In the genomic region with DNA sequence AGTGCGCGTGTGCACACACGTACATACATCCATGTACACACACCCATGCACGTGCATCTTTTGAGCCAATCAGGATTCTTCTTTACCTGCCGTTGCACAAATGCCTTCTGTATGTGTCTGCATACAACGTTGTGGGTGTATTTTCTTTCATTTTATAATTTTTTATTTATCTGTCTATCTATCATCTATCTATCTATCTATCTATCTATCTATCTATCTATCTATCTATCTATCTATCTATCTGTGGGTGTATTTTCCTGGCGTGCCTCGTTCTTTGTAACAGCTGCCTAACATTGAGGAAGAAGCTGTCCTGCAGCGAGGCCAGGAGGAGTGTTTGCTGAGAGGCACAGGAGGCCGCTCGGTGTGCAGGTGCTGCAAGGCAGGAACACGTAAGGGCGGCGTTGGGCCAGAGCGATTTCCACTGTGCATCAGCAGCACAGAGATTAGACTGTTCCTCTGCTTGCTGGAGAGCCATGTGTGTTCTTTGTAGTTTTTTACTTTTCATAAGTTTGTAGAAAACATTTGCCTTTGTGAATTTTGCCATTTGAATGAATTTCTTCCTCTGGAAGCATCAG, we compare ENCODE assay signal across 20 cellular contexts.
DNase-seq lines count a peak whose midpoint lies in the region; ATAC-seq and TF ChIP-seq lines count a peak whose summit lies in the region.
"Had no signal": no experiment of that assay in that cellular context is flagged by ENCODE, and none has a peak within 500 bp of the region (broad histone marks: within the 10 kb centered on the region; RNA-seq: fewer than 3 reads in every experiment).

No MANE protein-coding gene starts in this region.

- no peak for TF ChIP-seq CTCF in nephron (IDR thresholded peaks at IDR 0.05; ENCODE audit: unreplicated experiment in 3 of 3)

- DNase-seq in activated naive CD8-positive, alpha-beta T cell treated with anti-CD3 and anti-CD28 coated beads for 36 hours: no peak
- DNase-seq in T-cell (no peak), kidney glomerular epithelial cell (lab: John Stamatoyannopoulos, UW) (no peak), UCSD-AML1 (lab: John Stamatoyannopoulos, UW; ENCODE audit: unreplicated experiment) (no peak)
- DNase-seq in stimulated activated effector memory CD8-positive, alpha-beta T cell treated with anti-CD3 and anti-CD28 coated beads, Interleukin-12 subunit alpha, Interleukin-12 subunit beta, amount 100 ng/mL, for 72 hours (ENCODE audit: low spot score in 2 of 2): no peak
- DNase-seq: EL; GM23248; HCEC 1CT; KBM-7; MM.1S; NCI-H1048; NCI-H1436; NCI-H187 treated with DMSO at 0.1 percent for 48 hours; NCI-H510A; NK-92 treated with Interleukin-12 subunit alpha and Interleukin-12 subunit beta, amount 100 ng/mL, for 24 hours had no signal

- ATAC-seq in T-cell (replicated peaks in 1 of 4): no peak
- no peak for ATAC-seq in stimulated activated effector memory CD8-positive, alpha-beta T cell treated with anti-CD3 and anti-CD28 coated beads, Interleukin-12 subunit alpha, Interleukin-12 subunit beta, amount 100 ng/mL, for 72 hours
- no peak for ATAC-seq in GM18519 (IDR thresholded peaks at IDR 0.05; ENCODE audit: low FRiP score, unreplicated experiment)
- ATAC-seq: HepG2, Panc1 had no signal

- peaks cover 22% of the 10 kb centered on the region for H3K4me1 Mint-ChIP-seq in activated naive CD8-positive, alpha-beta T cell (ENCODE audit: low read depth)
- H3K4me1 Mint-ChIP-seq in activated naive CD8-positive, alpha-beta T cell treated with anti-CD3 and anti-CD28 coated beads for 36 hours: peaks cover 24% of the 10 kb centered on the region
- H3K4me1 Mint-ChIP-seq in T-cell: peaks cover 25 to 34% (median 26%) of the 10 kb centered on the region in 3 donors
- H3K4me1 Mint-ChIP-seq in nephron: peaks cover 35% of the 10 kb centered on the region
- peaks cover 33% of the 10 kb centered on the region for H3K4me1 Mint-ChIP-seq in stimulated activated effector memory CD8-positive, alpha-beta T cell treated with anti-CD3 and anti-CD28 coated beads, Interleukin-12 subunit alpha, Interleukin-12 subunit beta, amount 100 ng/mL, for 72 hours

- H3K27ac Mint-ChIP-seq in activated naive CD8-positive, alpha-beta T cell: peak overlapping the region; percentile 34
- H3K27ac Mint-ChIP-seq in activated naive CD8-positive, alpha-beta T cell treated with anti-CD3 and anti-CD28 coated beads for 36 hours: no peak overlapping the region
- H3K27ac Mint-ChIP-seq in T-cell (peak overlapping the region; percentile 58 to 66), nephron (peak overlapping the region; percentile 5 to 53 (median 29))
- H3K27ac Mint-ChIP-seq in stimulated activated effector memory CD8-positive, alpha-beta T cell treated with anti-CD3 and anti-CD28 coated beads, Interleukin-12 subunit alpha, Interleukin-12 subunit beta, amount 100 ng/mL, for 72 hours: peak overlapping the region; percentile 80

- POLR2A ChIA-PET in T-cell (lab: Charles Lee): no interaction called here

- H3K36me3 Mint-ChIP-seq in activated naive CD8-positive, alpha-beta T cell: peaks cover 6% of the 10 kb centered on the region
- H3K36me3 Mint-ChIP-seq in activated naive CD8-positive, alpha-beta T cell treated with anti-CD3 and anti-CD28 coated beads for 36 hours: peaks cover 16% of the 10 kb centered on the region
- peaks cover 61% of the 10 kb centered on the region for H3K36me3 Mint-ChIP-seq in T-cell
- H3K36me3 Mint-ChIP-seq in nephron (ENCODE audit: low read depth): peaks cover 18% of the 10 kb centered on the region
- peaks cover 76% of the 10 kb centered on the region for H3K36me3 Mint-ChIP-seq in stimulated activated effector memory CD8-positive, alpha-beta T cell treated with anti-CD3 and anti-CD28 coated beads, Interleukin-12 subunit alpha, Interleukin-12 subunit beta, amount 100 ng/mL, for 72 hours

- no peaks in the 10 kb centered on the region for H3K27me3 Mint-ChIP-seq in activated naive CD8-positive, alpha-beta T cell
- no peaks in the 10 kb centered on the region for H3K27me3 Mint-ChIP-seq in activated naive CD8-positive, alpha-beta T cell treated with anti-CD3 and anti-CD28 coated beads for 36 hours
- H3K27me3 Mint-ChIP-seq in T-cell (no peaks in the 10 kb centered on the region), nephron (ENCODE audit: low read depth) (no peaks in the 10 kb centered on the region)

- CTCF ChIA-PET in T-cell (lab: Charles Lee): interaction anchor here (1.4 to 1.5 kb wide), 2 partner anchors 34 kb away, joined by 5 to 6 read pairs; no protein-coding TSS in a partner anchor

- no peak overlapping the region for H3K4me3 Mint-ChIP-seq in activated naive CD8-positive, alpha-beta T cell
- no peak overlapping the region for H3K4me3 Mint-ChIP-seq in activated naive CD8-positive, alpha-beta T cell treated with anti-CD3 and anti-CD28 coated beads for 36 hours
- H3K4me3 Mint-ChIP-seq in T-cell: no peak overlapping the region
- no peak overlapping the region for H3K4me3 Mint-ChIP-seq in nephron
- H3K4me3 Mint-ChIP-seq in stimulated activated effector memory CD8-positive, alpha-beta T cell treated with anti-CD3 and anti-CD28 coated beads, Interleukin-12 subunit alpha, Interleukin-12 subunit beta, amount 100 ng/mL, for 72 hours: no peak overlapping the region

- no peaks in the 10 kb centered on the region for H3K9me3 Mint-ChIP-seq in activated naive CD8-positive, alpha-beta T cell (ENCODE audit: low read depth)
- H3K9me3 Mint-ChIP-seq in activated naive CD8-positive, alpha-beta T cell treated with anti-CD3 and anti-CD28 coated beads for 36 hours: no peaks in the 10 kb centered on the region
- H3K9me3 Mint-ChIP-seq in T-cell (no peaks in the 10 kb centered on the region), nephron (no peaks in the 10 kb centered on the region)
- no peaks in the 10 kb centered on the region for H3K9me3 Mint-ChIP-seq in stimulated activated effector memory CD8-positive, alpha-beta T cell treated with anti-CD3 and anti-CD28 coated beads, Interleukin-12 subunit alpha, Interleukin-12 subunit beta, amount 100 ng/mL, for 72 hours
